ENCODE assay signal across 11 cellular contexts in the genomic region with DNA sequence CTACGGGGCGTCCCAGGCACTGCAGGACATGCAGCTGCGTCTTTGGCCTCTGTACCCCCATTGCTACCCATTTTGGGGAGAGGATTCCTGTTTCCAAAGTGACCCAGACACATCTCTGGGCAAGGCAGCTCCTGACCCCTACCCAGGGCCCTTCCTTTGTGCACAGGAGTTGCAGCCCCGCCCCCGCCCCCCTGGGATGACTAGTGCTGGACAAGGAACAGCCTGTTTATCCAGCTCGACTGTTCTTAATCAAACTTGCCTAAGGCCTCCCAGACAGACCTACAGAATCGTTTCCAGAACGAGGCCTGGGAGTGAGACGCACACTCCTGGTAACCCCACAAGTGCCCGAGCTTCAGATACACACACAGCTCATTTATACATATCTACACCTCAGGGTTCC. TPM values are rescaled to one million over a fixed set of nuclear protein-coding genes. Genes with fewer than 3 reads are reported as not detected.
DNase-seq lines count a peak whose midpoint lies in the region; ATAC-seq and TF ChIP-seq lines count a peak whose summit lies in the region.
"Had no signal": no experiment of that assay in that cellular context is flagged by ENCODE, and none has a peak within 500 bp of the region (broad histone marks: within the 10 kb centered on the region; RNA-seq: fewer than 3 reads in every experiment).

No MANE protein-coding gene starts in this region.

- in situ Hi-C loops in Panc1 (cut with HindIII; ENCODE audit: low pct_unique_long_range_greater_than_20kb, low sequenced_read_pairs): no loop called here
- in situ Hi-C loops in GM13977 (cut with MboI; ENCODE audit: low pct_unique_long_range_greater_than_20kb, low sequenced_read_pairs, unreplicated experiment): no loop called here

- CTCF ChIA-PET in Panc1 (lab: Charles Lee): no interaction called here

- WGBS in esophagus, 2 donors: 42 to 64% methylated on average over 10 of the region's 10 CpGs

- H3K36me3 ChIP-seq in Panc1 (ENCODE audit: control insufficient read depth, insufficient read depth, low read length): peaks cover 14% of the 10 kb centered on the region
- peaks cover 14 to 45% of the 10 kb centered on the region in 2 donors for H3K36me3 ChIP-seq in esophagus (ENCODE audit: control insufficient read depth in 2 of 2, insufficient read depth in 2 of 2, low read length in 1 of 2)

- TF ChIP-seq CTCF in Panc1 (IDR thresholded peaks at IDR 0.05) (no peak), GM13977 (IDR thresholded peaks at IDR 0.05; ENCODE audit: extremely low read depth, insufficient read depth, missing control alignments) (no peak)

- no TSS peak for BruUV-seq in Panc1 (replicated peaks; lab: Mats Ljungman, UMichigan)

- POLR2A ChIA-PET in Panc1 (lab: Charles Lee): no interaction called here

- peaks cover 37% of the 10 kb centered on the region for H3K4me1 ChIP-seq in Panc1 (ENCODE audit: control insufficient read depth, insufficient read depth, low read length)
- peaks cover 7 to 47% of the 10 kb centered on the region in 2 donors for H3K4me1 ChIP-seq in esophagus (ENCODE audit: control insufficient read depth in 2 of 2, insufficient read depth in 2 of 2, low read length in 1 of 2)

- H3K9me3 ChIP-seq in Panc1 (ENCODE audit: control insufficient read depth, insufficient read depth, low read depth, low read length): no peaks in the 10 kb centered on the region
- H3K9me3 ChIP-seq in esophagus (ENCODE audit: control insufficient read depth in 2 of 2, insufficient read depth in 1 of 2, low read depth in 1 of 2, low read length in 1 of 2): no peaks in the 10 kb centered on the region

- intact Hi-C loops in Panc1 (cut with micrococcal nuclease; ENCODE audit: unreplicated experiment): no loop called here

- peak overlapping the region; percentile 93; the same call in 1 of the 2 replicates for H3K27ac ChIP-seq in Panc1 (ENCODE audit: low read length)
- peak overlapping the region; percentile 68 to 69 for H3K27ac ChIP-seq in esophagus (ENCODE audit: low read depth in 2 of 2, low read length in 1 of 2)

- DNase-seq in ELR (ENCODE audit: low read depth): peak; percentile 81
- DNase-seq in Panc1 (ENCODE audit: low read depth, low spot score): no peak
- DNase-seq in pulmonary artery endothelial cell (ENCODE audit: low read depth, low spot score): peak; percentile 48
- no peak for DNase-seq in NCI-H82 treated with DMSO at 0.1 percent for 48 hours (lab: John Stamatoyannopoulos, UW; ENCODE audit: unreplicated experiment)
- DNase-seq in GM13977 (ENCODE audit: low spot score): no peak
- DNase-seq in OCI-M2 (lab: John Stamatoyannopoulos, UW; ENCODE audit: unreplicated experiment): no peak
- DNase-seq: MV-4-11; stimulated activated naive CD4-positive, alpha-beta T cell treated with Interleukin-2 at 50 U/mL for 16 hours had no signal

- ATAC-seq in Panc1: no peak

- H3K27me3 ChIP-seq in Panc1 (ENCODE audit: control insufficient read depth, insufficient read depth, low read length) (no peaks in the 10 kb centered on the region), esophagus (ENCODE audit: control insufficient read depth in 1 of 2, insufficient read depth in 2 of 2, low read length in 2 of 2) (no peaks in the 10 kb centered on the region)

- H3K4me3 ChIP-seq in Panc1 (ENCODE audit: low read depth in 2 of 2, low read length in 2 of 2): peak overlapping the region; percentile 92 to 96
- H3K4me3 ChIP-seq in esophagus (ENCODE audit: low read depth in 1 of 2, low read length in 2 of 2): peak overlapping the region; percentile 90 to 95

RNA-seq across cellular contexts. Expression of a gene that starts 13.2 kb away (rescaled TPM):
- total RNA-seq in Panc1 (2021; ENCODE audit: unreplicated experiment) (10.6 TPM), pulmonary artery endothelial cell (152 and 177 TPM in 2 replicates)
- 26.9 TPM for polyA plus RNA-seq in Panc1 (2012; ENCODE audit: insufficient read length)
- polyA plus RNA-seq in esophagus: 1 to 10 TPM; 1.6 to 2.5 TPM
- total RNA-seq: activated CD8-positive, alpha-beta memory T cell treated with anti-CD3 and anti-CD28 coated beads for 36 hours had no signal

RNA-seq across cellular contexts. Expression of a gene that starts 17.1 kb away (rescaled TPM):
- total RNA-seq in Panc1 (2021; ENCODE audit: unreplicated experiment): not detected
- polyA plus RNA-seq in Panc1 (2012; ENCODE audit: insufficient read length): not detected
- 10 to 100 TPM in 1 of 2 donors, 1 to 10 TPM in 1; 5.3 to 14.9 TPM for polyA plus RNA-seq in esophagus
- total RNA-seq in pulmonary artery endothelial cell: under 0.01 TPM in 1 of 2 replicates, not detected in the other

RNA-seq across cellular contexts. Expression of a gene that starts 22.7 kb away (rescaled TPM):
- total RNA-seq in Panc1 (2021; ENCODE audit: unreplicated experiment) (not detected), pulmonary artery endothelial cell (not detected in 2 replicates)
- not detected for polyA plus RNA-seq in Panc1 (2012; ENCODE audit: insufficient read length)
- 10 to 100 TPM in 1 of 2 donors, 1 to 10 TPM in 1; 9.0 to 14.4 TPM for polyA plus RNA-seq in esophagus
- total RNA-seq: activated CD8-positive, alpha-beta memory T cell treated with anti-CD3 and anti-CD28 coated beads for 36 hours had no signal

RNA-seq across cellular contexts. Expression of a gene that starts 32.4 kb away (rescaled TPM):
- total RNA-seq in Panc1 (2021; ENCODE audit: unreplicated experiment): not detected
- polyA plus RNA-seq in Panc1 (2012; ENCODE audit: insufficient read length): not detected
- not detected for polyA plus RNA-seq in esophagus
- not detected in 2 replicates for total RNA-seq in pulmonary artery endothelial cell
- total RNA-seq: activated CD8-positive, alpha-beta memory T cell treated with anti-CD3 and anti-CD28 coated beads for 36 hours; lower leg skin had no signal

RNA-seq across cellular contexts. Expression of a gene that starts 38.4 kb away (rescaled TPM):
- total RNA-seq in Panc1 (2021; ENCODE audit: unreplicated experiment) (77.9 TPM), pulmonary artery endothelial cell (48.9 and 49.9 TPM in 2 replicates)
- polyA plus RNA-seq in Panc1 (2012; ENCODE audit: insufficient read length): 118 TPM
- polyA plus RNA-seq in esophagus: 100 to 1,000 TPM in 1 of 2 donors, 10 to 100 TPM in 1; 90.7 to 100 TPM

Comparison
In these comparisons a context has a peak if more than half of its experiments do, and no peak if none do; other contexts are left out.
1. DNase-seq: peak in ELR (single experiment) and pulmonary artery endothelial cell (single experiment); none in Panc1 (single experiment), NCI-H82 treated with DMSO at 0.1 percent for 48 hours (single experiment), GM13977 (single experiment) and OCI-M2 (single experiment).
2. RNA of a gene that starts 13.2 kb away (total RNA-seq): 152 to 177 TPM in pulmonary artery endothelial cell; 10.6 TPM in Panc1 (single experiment); every median in the first group is over 10 times any median in the second.